In genomic region chr7:32070406-32071360, GRCh38 we compare ENCODE assay signal across 9 cellular contexts. TPM values are rescaled to one million over a fixed set of nuclear protein-coding genes. Genes with fewer than 3 reads are reported as not detected.
DNase-seq lines count a peak whose midpoint lies in the region; ATAC-seq, FAIRE-seq and TF ChIP-seq lines count a peak whose summit lies in the region.
"Had no signal": no experiment of that assay in that cellular context is flagged by ENCODE, and none has a peak within 500 bp of the region (broad histone marks: within the 10 kb centered on the region; RNA-seq: fewer than 3 reads in every experiment).

Gene PDE1C, minus strand, starts transcription at chr7:32070407.

- H3K27ac ChIP-seq in H1 (ENCODE audit: low read depth, low read length), result no peak within 1 kb of the TSS
- H3K27ac ChIP-seq in mesenchymal stem cell (ENCODE audit: low read length, poor library complexity, severe bottlenecking), result peak within 1 kb of the TSS; percentile 69
- peak within 1 kb of the TSS; percentile 86 to 87 for H3K27ac ChIP-seq in tibial artery

- H3K23ac ChIP-seq in H1 (ENCODE audit: insufficient read length) (no peak within 1 kb of the TSS), mesenchymal stem cell (ENCODE audit: low read length in 2 of 2) (peak within 1 kb of the TSS in 1 of 2 experiments; percentile 48)

- H4K91ac ChIP-seq in H1 (replicated peaks; ENCODE audit: insufficient read length, low read length) (no peak within 1 kb of the TSS), mesenchymal stem cell (ENCODE audit: low read length) (no peak within 1 kb of the TSS)

- no peaks in the 10 kb centered on the region for H3K9me3 ChIP-seq in MG63
- no peaks in the 10 kb centered on the region for H3K9me3 ChIP-seq in H1 (ENCODE audit: insufficient read depth in 2 of 2, low read depth in 1 of 2, low read length in 1 of 2)
- H3K9me3 ChIP-seq in mesenchymal stem cell (ENCODE audit: control insufficient read depth, low read length), result no peaks in the 10 kb centered on the region
- no peaks in the 10 kb centered on the region for H3K9me3 ChIP-seq in tibial artery

- H3K27me3 ChIP-seq in MG63 (no peaks in the 10 kb centered on the region), H1 (replicated peaks in 1 of 4; ENCODE audit: control insufficient read depth in 3 of 4, extremely low read depth in 1 of 4, insufficient read depth in 3 of 4, low read length in 3 of 4) (peaks cover 28 to 52% (median 44%) of the 10 kb centered on the region in 4 experiments), mesenchymal stem cell (ENCODE audit: control insufficient read depth in 1 of 2, insufficient read depth in 1 of 2, low read length in 2 of 2) (peaks cover 0 to 6% of the 10 kb centered on the region in 2 experiments), tibial artery (no peaks in the 10 kb centered on the region)

- no peak for TF ChIP-seq POLR2A in H1 (IDR thresholded peaks at IDR 0.05; ENCODE audit: control extremely low read depth in 1 of 2, low read depth in 2 of 2, low read length in 2 of 2)

- H2BK5ac ChIP-seq in H1 (ENCODE audit: low read depth, low read length), result no peak within 1 kb of the TSS
- peak within 1 kb of the TSS; percentile 10 for H2BK5ac ChIP-seq in mesenchymal stem cell (ENCODE audit: low read depth, low read length, poor library complexity, severe bottlenecking)

- intact Hi-C loops in tibial artery (cut with DNase I; ENCODE audit: low total_unique reads), result no loop called here

- no peak for TF ChIP-seq RAD21 in H1 (IDR thresholded peaks at IDR 0.05 in 1 of 2, conservative IDR thresholded peaks at IDR 0.05 in 1 of 2; ENCODE audit: low read depth in 2 of 2, low read length in 2 of 2)

- no peak within 1 kb of the TSS for H2AK5ac ChIP-seq in H1 (ENCODE audit: low read depth, low read length)
- H2AK5ac ChIP-seq in mesenchymal stem cell (ENCODE audit: low read length, severe bottlenecking), result no peak within 1 kb of the TSS

- no peaks in the 10 kb centered on the region for H3K79me2 ChIP-seq in H1 (ENCODE audit: control insufficient read depth in 1 of 2, insufficient read depth in 2 of 2, low read length in 2 of 2)

- H4K20me1 ChIP-seq in H1 (replicated peaks in 1 of 2; ENCODE audit: control insufficient read depth in 1 of 2, insufficient read depth in 2 of 2, low read length in 2 of 2), result no peaks in the 10 kb centered on the region

- no peak within 1 kb of the TSS for H3K56ac ChIP-seq in H1 (replicated peaks; ENCODE audit: insufficient read length, low read depth, low read length)

- H3K4me2 ChIP-seq in H1 (ENCODE audit: insufficient read depth in 1 of 2, low read depth in 2 of 2, low read length in 2 of 2) (peak within 1 kb of the TSS; percentile 83 to 94), mesenchymal stem cell (ENCODE audit: low read length, poor library complexity, severe bottlenecking) (peak within 1 kb of the TSS; percentile 88)

- 2% methylated on average over 61 of the region's 88 CpGs; no CpG with 5 or more reads in 1 of the 2 experiments for WGBS in H1 (ENCODE audit: extremely low coverage in 1 of 2, insufficient coverage in 1 of 2, insufficient read length in 1 of 2, insufficient replicate concordance in 2 of 2, low coverage in 1 of 2, low lambda C conversion rate in 2 of 2, missing lambda C conversion rate in 1 of 2), 2 experiments
- WGBS in mesenchymal stem cell, result under 1% methylated on average over 49 of the region's 88 CpGs

- H2BK15ac ChIP-seq in H1 (ENCODE audit: low read length) (no peak within 1 kb of the TSS), mesenchymal stem cell (ENCODE audit: low read depth, poor library complexity, severe bottlenecking) (peak within 1 kb of the TSS; percentile 63)

- H4K8ac ChIP-seq in H1 (ENCODE audit: extremely low read depth, insufficient read depth, low read length) (no peak within 1 kb of the TSS), mesenchymal stem cell (ENCODE audit: low read length) (peak within 1 kb of the TSS; percentile 84)

- H2AFZ ChIP-seq in H1 (ENCODE audit: low read length) (peak within 1 kb of the TSS; percentile 89), mesenchymal stem cell (ENCODE audit: low read depth, low read length) (peak within 1 kb of the TSS; percentile 83)

- H3K4me1 ChIP-seq in H1 (replicated peaks in 1 of 4; ENCODE audit: control insufficient read depth in 3 of 4, insufficient read depth in 4 of 4, low read length in 3 of 4) (no peaks in the 10 kb centered on the region; a peak in 1 of 7 replicates), mesenchymal stem cell (ENCODE audit: control insufficient read depth, insufficient read depth, low read depth, low read length) (peaks cover 2% of the 10 kb centered on the region), tibial artery (peaks cover 0 to 44% (median 14%) of the 10 kb centered on the region in 4 donors)

- no peak within 1 kb of the TSS for H4K5ac ChIP-seq in H1 (ENCODE audit: insufficient read length, low read depth, low read length)

- H2BK120ac ChIP-seq in H1 (replicated peaks; ENCODE audit: low read depth, low read length) (no peak within 1 kb of the TSS), mesenchymal stem cell (ENCODE audit: low read depth, low read length) (peak within 1 kb of the TSS; percentile 84)

- no peak within 1 kb of the TSS for H2BK20ac ChIP-seq in H1 (ENCODE audit: low read length)

- H3K14ac ChIP-seq in H1 (ENCODE audit: insufficient read length), result no peak within 1 kb of the TSS
- peak within 1 kb of the TSS in 1 of 2 experiments; percentile 96 for H3K14ac ChIP-seq in mesenchymal stem cell (ENCODE audit: low read length in 2 of 2)

- H3K23me2 ChIP-seq in H1 (ENCODE audit: low read depth, low read length), result peaks cover 10% of the 10 kb centered on the region; the same call in 1 of the 2 replicates

- H3K4ac ChIP-seq in H1 (replicated peaks; ENCODE audit: insufficient read length, low read depth, low read length), result no peak within 1 kb of the TSS
- H3K4ac ChIP-seq in mesenchymal stem cell (ENCODE audit: low read depth in 1 of 2, low read length in 2 of 2), result peak within 1 kb of the TSS in 1 of 2 experiments; percentile 69

- H3K18ac ChIP-seq in H1 (ENCODE audit: extremely low read depth, low read length) (no peak within 1 kb of the TSS), mesenchymal stem cell (ENCODE audit: low read depth in 1 of 2, low read length in 2 of 2) (peak within 1 kb of the TSS; percentile 58 to 86)

- H3K36me3 ChIP-seq in MG63, result peaks cover 19% of the 10 kb centered on the region
- no peaks in the 10 kb centered on the region for H3K36me3 ChIP-seq in H1 (ENCODE audit: control insufficient read depth in 2 of 4, insufficient read depth in 4 of 4, low read length in 3 of 4)
- peaks cover 0 to 2% of the 10 kb centered on the region in 2 experiments for H3K36me3 ChIP-seq in mesenchymal stem cell (ENCODE audit: control insufficient read depth in 1 of 2, insufficient read depth in 2 of 2, low read depth in 1 of 2, low read length in 2 of 2)
- H3K36me3 ChIP-seq in tibial artery, result no peaks in the 10 kb centered on the region

- POLR2A ChIA-PET in H1 (lab: Charles Lee; ENCODE audit: partially characterized antibody), result interaction anchor here (1.1 to 1.3 kb wide), 2 partner anchors 8 to 11 kb away, joined by 3 to 4 read pairs; no protein-coding TSS in a partner anchor

- H3K4me3 ChIP-seq in MG63 (peak within 1 kb of the TSS; percentile 62), H1 (ENCODE audit: extremely low read depth in 1 of 4, insufficient read depth in 2 of 4, low read depth in 3 of 4, low read length in 4 of 4) (peak within 1 kb of the TSS; percentile 63 to 86 (median 64)), mesenchymal stem cell (ENCODE audit: insufficient read depth in 1 of 2, low read depth in 1 of 2, low read length in 2 of 2) (peak within 1 kb of the TSS; percentile 86 to 89), tibial artery (peak within 1 kb of the TSS; percentile 73 to 79)

- no peak for FAIRE-seq in H1 (lab: Jason Lieb, UNC)
- FAIRE-seq: colon had no signal

- no peaks in the 10 kb centered on the region for H3K79me1 ChIP-seq in H1 (ENCODE audit: low read depth, low read length)
- H3K79me1 ChIP-seq in mesenchymal stem cell (replicated peaks; ENCODE audit: low read length, poor library complexity, severe bottlenecking), result peaks cover 7% of the 10 kb centered on the region

- peak; percentile 56 for DNase-seq in MG63
- peak in 1 of 2 experiments; percentile 70 for DNase-seq in H1 (ENCODE audit: low read depth in 1 of 2, low spot score in 2 of 2)
- peak; percentile 42 for DNase-seq in mesenchymal stem cell
- no peak for DNase-seq in tibial artery
- DNase-seq in activated CD4-positive, alpha-beta T cell treated with anti-CD3 and anti-CD28 coated beads, Interleukin-2, amount 50 U/mL, for 4 hours, result no peak
- no peak for DNase-seq in activated CD8-positive, alpha-beta memory T cell treated with anti-CD3 and anti-CD28 coated beads, Interleukin-2, amount 50 U/mL, for 48 hours
- DNase-seq in NOMO-1 (lab: John Stamatoyannopoulos, UW; ENCODE audit: unreplicated experiment in 2 of 2), result no peak

- no peak within 1 kb of the TSS for H2BK12ac ChIP-seq in H1 (ENCODE audit: low read depth, low read length)
- peak within 1 kb of the TSS; percentile 57 to 65 for H2BK12ac ChIP-seq in mesenchymal stem cell (ENCODE audit: low read length in 2 of 2)

- TF ChIP-seq EP300 in H1 (IDR thresholded peaks at IDR 0.05; ENCODE audit: borderline replicate concordance in 1 of 2, low read depth in 2 of 2, low read length in 2 of 2), result no peak

- TF ChIP-seq CTCF in H1 (IDR thresholded peaks at IDR 0.05; ENCODE audit: control extremely low read depth in 1 of 3, insufficient read depth in 1 of 3, low read depth in 1 of 3, low read length in 3 of 3) (no peak), tibial artery (IDR thresholded peaks at IDR 0.05) (no peak)

- no peak within 1 kb of the TSS; a peak in 1 of 7 replicates for H3K9ac ChIP-seq in H1 (replicated peaks in 1 of 4; ENCODE audit: extremely low read depth in 1 of 4, low read depth in 3 of 4, low read length in 3 of 4)
- H3K9ac ChIP-seq in mesenchymal stem cell (ENCODE audit: low read length), result peak within 1 kb of the TSS; percentile 88

- CTCF ChIA-PET in H1 (lab: Charles Lee; ENCODE audit: partially characterized antibody), result interaction anchor here (0.8 to 1.3 kb wide), 6 partner anchors 9 to 288 kb away, joined by 3 to 5 read pairs (median 3); no protein-coding TSS in a partner anchor

- no peak for ATAC-seq in HG03097 (IDR thresholded peaks at IDR 0.05; ENCODE audit: low FRiP score, unreplicated experiment)

TF ChIP-seq in H1, 55 proteins besides CTCF, POLR2A, EP300 and RAD21 (continues in another document):
- TF ChIP-seq SP4 (IDR thresholded peaks at IDR 0.05; ENCODE audit: low read length), result no peak

RNA-seq across cellular contexts. Expression of gene PDE1C, which starts in this region (rescaled TPM):
- total RNA-seq in MG63 (2014; rRNA removed; shearing (Covaris generic); ENCODE audit: low replicate concordance), result 32.4 and 50.1 TPM in 2 replicates
- total RNA-seq in H1 (2021; fragmentation: NEBNext Ultra II Directional; extraction: Animal tissue kit (Norgen Biotek cat#: 25700)), result 0.67 and 1.1 TPM in 2 replicates
- 0.06 and 0.11 TPM in 2 replicates for polyA plus RNA-seq in H1 (2011; rRNA removed)
- polyA plus RNA-seq in H1 (2011; cell fraction: cytosol; rRNA removed), result 0.21 TPM
- polyA plus RNA-seq in H1 (2011; cell fraction: nucleus; rRNA removed), result 0.23 TPM
- polyA plus RNA-seq in H1 (2012, experiment 1 of 2), result 0.13 to 0.26 TPM (median 0.19 TPM) in 4 replicates
- polyA plus RNA-seq in H1 (2012, experiment 2 of 2), result not detected
- polyA plus RNA-seq in H1 (2013, experiment 1 of 2), result 0.20 TPM
- polyA plus RNA-seq in H1 (2013, experiment 2 of 2), result 0.26 TPM
- polyA minus RNA-seq in H1 (2011; rRNA and poly(A)+ RNA removed), result 0.73 and 3.3 TPM in 2 replicates
- 0.15 TPM for polyA minus RNA-seq in H1 (2011; cell fraction: cytosol; rRNA and poly(A)+ RNA removed)
- polyA minus RNA-seq in H1 (2011; cell fraction: nucleus; rRNA and poly(A)+ RNA removed), result 1.3 TPM
- 25.7 TPM for polyA plus RNA-seq in mesenchymal stem cell (2013, experiment 1 of 2)
- polyA plus RNA-seq in mesenchymal stem cell (2013, experiment 2 of 2), result 24.3 TPM

Comparison
In these comparisons a context has a peak if more than half of its experiments do, and no peak if none do; other contexts are left out.
1. RNA of gene PDE1C (total RNA-seq): 32.4 to 50.1 TPM in MG63; 0.67 to 1.1 TPM in H1; every median in the first group is over 10 times any median in the second.
2. DNase-seq: peak in MG63 (single experiment) and mesenchymal stem cell (single experiment); none in tibial artery (0 of 2), activated CD4-positive, alpha-beta T cell treated with anti-CD3 and anti-CD28 coated beads, Interleukin-2, amount 50 U/mL, for 4 hours (0 of 2), activated CD8-positive, alpha-beta memory T cell treated with anti-CD3 and anti-CD28 coated beads, Interleukin-2, amount 50 U/mL, for 48 hours (single experiment) and NOMO-1 (0 of 2).
3. Peak in every context shown above with its lines, with median percentiles within 50 percentile points of each other: H3K4me3 ChIP-seq.